Comparison of ENCODE assay signal across 24 cellular contexts in genomic region chr6:157137501-157137900, GRCh38.
A peak's percentile ranks its signal among the peaks of the same experiment; 100 is the strongest.
DNase-seq lines count a peak whose midpoint lies in the region; ATAC-seq and TF ChIP-seq lines count a peak whose summit lies in the region.
"Had no signal": no experiment of that assay in that cellular context is flagged by ENCODE, and none has a peak within 500 bp of the region (broad histone marks: within the 10 kb centered on the region; RNA-seq: fewer than 3 reads in every experiment).

No MANE protein-coding gene starts in this region.

- H3K4me3 ChIP-seq in body of pancreas = no peak overlapping the region
- no peak overlapping the region for H3K4me3 ChIP-seq in osteoblast (ENCODE audit: insufficient read depth, low read length)
- H3K4me3 ChIP-seq: GM23338, HAP-1, MG63, SJSA1 had no signal

- peaks cover 12% of the 10 kb centered on the region for H3K4me1 Mint-ChIP-seq in activated CD4-positive, alpha-beta T cell treated with anti-CD3 and anti-CD28 coated beads for 36 hours
- peaks cover 0 to under 1% of the 10 kb centered on the region in 2 donors for H3K4me1 Mint-ChIP-seq in immature natural killer cell
- no peaks in the 10 kb centered on the region for H3K4me1 Mint-ChIP-seq in glutamatergic neuron (ENCODE audit: low read depth, unreplicated experiment)
- H3K4me1 Mint-ChIP-seq: B cell, GM23338 had no signal

- no peak for TF ChIP-seq POLR2A in body of pancreas (IDR thresholded peaks at IDR 0.05)

- peaks cover 0 to 4% of the 10 kb centered on the region in 2 donors for H3K36me3 ChIP-seq in body of pancreas (replicated peaks in 1 of 2; ENCODE audit: insufficient read depth in 1 of 2, low read depth in 2 of 2)
- H3K36me3 ChIP-seq in osteoblast (ENCODE audit: insufficient read depth, low read length) = peaks cover 22% of the 10 kb centered on the region

- TF ChIP-seq CTCF in body of pancreas (IDR thresholded peaks at IDR 0.05) (no peak), osteoblast (IDR thresholded peaks at IDR 0.05; ENCODE audit: extremely low read depth, low read depth, low read length) (no peak), glutamatergic neuron (IDR thresholded peaks at IDR 0.05; ENCODE audit: partially characterized antibody, unreplicated experiment) (no peak)

- H3K27me3 Mint-ChIP-seq in activated CD4-positive, alpha-beta T cell treated with anti-CD3 and anti-CD28 coated beads for 36 hours = no peaks in the 10 kb centered on the region
- H3K27me3 Mint-ChIP-seq in immature natural killer cell (ENCODE audit: low read depth in 3 of 3) = peaks cover 0 to 4% (median 0%) of the 10 kb centered on the region in 3 donors
- H3K27me3 Mint-ChIP-seq in glutamatergic neuron (ENCODE audit: unreplicated experiment) = peaks cover 6% of the 10 kb centered on the region
- H3K27me3 Mint-ChIP-seq: B cell had no signal

- no peaks in the 10 kb centered on the region for H3K4me1 ChIP-seq in body of pancreas
- H3K4me1 ChIP-seq in osteoblast (ENCODE audit: insufficient read depth, low read length) = peaks cover 12% of the 10 kb centered on the region
- H3K4me1 ChIP-seq: Caco-2, HAP-1 had no signal

- no peak overlapping the region for H3K4me2 ChIP-seq in osteoblast (ENCODE audit: insufficient read depth, low read length)
- H3K4me2 ChIP-seq: GM23338 had no signal

- H3K4me3 Mint-ChIP-seq in activated CD4-positive, alpha-beta T cell treated with anti-CD3 and anti-CD28 coated beads for 36 hours = no peak overlapping the region
- H3K4me3 Mint-ChIP-seq in immature natural killer cell = no peak overlapping the region
- no peak overlapping the region for H3K4me3 Mint-ChIP-seq in glutamatergic neuron (ENCODE audit: unreplicated experiment)
- H3K4me3 Mint-ChIP-seq: B cell; CD8-positive, alpha-beta T cell; GM23338; HFFc6 had no signal

- no peaks in the 10 kb centered on the region for H4K20me1 ChIP-seq in osteoblast (ENCODE audit: insufficient read depth, low read length)

- CTCF ChIA-PET in activated CD4-positive, alpha-beta T cell treated with anti-CD3 and anti-CD28 coated beads for 36 hours (lab: Charles Lee) = interaction anchor here (1.5 kb wide), 1 partner anchor 30 kb away, joined by 3 read pairs; no protein-coding TSS in a partner anchor

- H3K9me3 Mint-ChIP-seq in activated CD4-positive, alpha-beta T cell treated with anti-CD3 and anti-CD28 coated beads for 36 hours (ENCODE audit: low read depth) = no peaks in the 10 kb centered on the region
- H3K9me3 Mint-ChIP-seq in immature natural killer cell = no peaks in the 10 kb centered on the region
- H3K9me3 Mint-ChIP-seq in glutamatergic neuron (ENCODE audit: unreplicated experiment) = peaks cover 8% of the 10 kb centered on the region
- H3K9me3 Mint-ChIP-seq: CD8-positive, alpha-beta T cell; GM23338; HFFc6 had no signal

- no peak overlapping the region for H2AFZ ChIP-seq in osteoblast (ENCODE audit: low read length)
- H2AFZ ChIP-seq: GM23338 had no signal

- H3K79me2 ChIP-seq in osteoblast (ENCODE audit: insufficient read depth, low read length) = no peaks in the 10 kb centered on the region

- no peak for DNase-seq in activated CD4-positive, alpha-beta T cell treated with anti-CD3 and anti-CD28 coated beads for 36 hours
- no peak for DNase-seq in activated CD4-positive, alpha-beta T cell treated with anti-CD3 and anti-CD28 coated beads, Interleukin-2, amount 50 U/mL, for 1 hour
- DNase-seq in body of pancreas (no peak), immature natural killer cell (no peak), osteoblast (ENCODE audit: insufficient read length, low spot score, missing footprints) (no peak), iPS-NIHi7 (ENCODE audit: extremely low spot score) (no peak), glutamatergic neuron (no peak)
- DNase-seq: Caco-2; CD8-positive, alpha-beta T cell; KBM-7; MG63; NCI-H1105 treated with DMSO at 0.1 percent for 48 hours; NCI-H2029; NCI-H69; Right ventricle myocardium superior; RPMI8226 had no signal

- POLR2A ChIA-PET in activated CD4-positive, alpha-beta T cell treated with anti-CD3 and anti-CD28 coated beads for 36 hours (lab: Charles Lee) = no interaction called here

- WGBS in body of pancreas, 2 donors = 42% methylated on average over 2 of the region's 2 CpGs

- H3K27me3 ChIP-seq in body of pancreas = no peaks in the 10 kb centered on the region
- no peaks in the 10 kb centered on the region for H3K27me3 ChIP-seq in osteoblast (ENCODE audit: insufficient read depth, low read length)
- H3K27me3 ChIP-seq: MG63, SJSA1 had no signal

- H3K27ac ChIP-seq in body of pancreas (peak overlapping the region in 1 of 4 donors; percentile 5), osteoblast (ENCODE audit: low read depth, low read length) (peak overlapping the region; percentile 34)
- H3K27ac ChIP-seq: 22Rv1, C4-2B, SJSA1 had no signal

- H3K9me3 ChIP-seq in body of pancreas (no peaks in the 10 kb centered on the region), osteoblast (ENCODE audit: low read depth, low read length) (no peaks in the 10 kb centered on the region)
- H3K9me3 ChIP-seq: Caco-2, HAP-1, MG63, SJSA1 had no signal

- intact Hi-C loops in activated CD4-positive, alpha-beta T cell treated with anti-CD3 and anti-CD28 coated beads for 36 hours (cut with DNase I, micrococcal nuclease) = no loop called here
- intact Hi-C loops in body of pancreas (cut with DNase I) = no loop called here

- peak overlapping the region; percentile 60 for H3K27ac Mint-ChIP-seq in activated CD4-positive, alpha-beta T cell treated with anti-CD3 and anti-CD28 coated beads for 36 hours
- H3K27ac Mint-ChIP-seq in immature natural killer cell (peak overlapping the region in 5 of 6 donors; percentile 51 to 79 (median 66)), glutamatergic neuron (ENCODE audit: unreplicated experiment) (no peak overlapping the region)
- H3K27ac Mint-ChIP-seq: B cell; CD8-positive, alpha-beta T cell; GM23338 had no signal

- no peak for ATAC-seq in activated CD4-positive, alpha-beta T cell treated with anti-CD3 and anti-CD28 coated beads for 36 hours
- ATAC-seq in body of pancreas (peak; percentile 48), HG03045 (IDR thresholded peaks at IDR 0.05; ENCODE audit: unreplicated experiment) (no peak)
- ATAC-seq: CD8-positive, alpha-beta T cell; GM23338 had no signal

- H3K36me3 Mint-ChIP-seq in activated CD4-positive, alpha-beta T cell treated with anti-CD3 and anti-CD28 coated beads for 36 hours (ENCODE audit: low read depth) = peaks cover 15% of the 10 kb centered on the region
- H3K36me3 Mint-ChIP-seq in immature natural killer cell (peaks cover 17 to 44% (median 28%) of the 10 kb centered on the region in 3 donors), glutamatergic neuron (ENCODE audit: unreplicated experiment) (no peaks in the 10 kb centered on the region)
